ENCODE assay signal across 1 cellular context in genomic region chr6:156658186-156658585, GRCh38.
TF ChIP-seq lines count a peak whose summit lies in the region.

No MANE protein-coding gene starts in this region.

TF ChIP-seq in GM23338, 12 proteins besides CTCF, POLR2A, EP300 and RAD21 (continued from another document):
- TF ChIP-seq REST (IDR thresholded peaks at IDR 0.05; ENCODE audit: unreplicated experiment) (no peak), POLR2AphosphoS5 (IDR thresholded peaks at IDR 0.05; ENCODE audit: low read depth) (no peak), ZNF331 (CRISPR knock-in tag; IDR thresholded peaks at IDR 0.05; ENCODE audit: low read depth) (no peak), JUNB (IDR thresholded peaks at IDR 0.05; ENCODE audit: unreplicated experiment) (no peak), ZNF462 (CRISPR knock-in tag; IDR thresholded peaks at IDR 0.05) (no peak), CREB1 (CRISPR knock-in tag; IDR thresholded peaks at IDR 0.05; ENCODE audit: low read depth) (no peak)
